13 cellular contexts compared by ENCODE assay signal in genomic region chr16:88458773-88459235, GRCh38.
"Had no signal": no experiment of that assay in that cellular context is flagged by ENCODE, and none has a peak within 500 bp of the region (broad histone marks: within the 10 kb centered on the region; RNA-seq: fewer than 3 reads in every experiment).

No MANE protein-coding gene starts in this region.

- H3K36me3 ChIP-seq: adrenal gland, esophagus muscularis mucosa had no signal

- H3K27me3 Mint-ChIP-seq: activated CD4-positive, alpha-beta memory T cell treated with anti-CD3 and anti-CD28 coated beads for 36 hours; activated CD8-positive, alpha-beta memory T cell treated with anti-CD3 and anti-CD28 coated beads, Interleukin-2, amount 10 ng/mL, durations not matched to agents 7 days and 5 days; activated naive CD4-positive, alpha-beta T cell treated with anti-CD3 and anti-CD28 coated beads, Interleukin-2, amount 50 U/mL, for 24 hours; memory B cell had no signal

- H3K27ac ChIP-seq: esophagus muscularis mucosa had no signal

- DNase-seq: activated CD4-positive, alpha-beta memory T cell treated with anti-CD3 and anti-CD28 coated beads for 36 hours; activated CD4-positive, alpha-beta T cell treated with anti-CD3 and anti-CD28 coated beads for 1 hour; activated CD8-positive, alpha-beta memory T cell treated with anti-CD3 and anti-CD28 coated beads, Interleukin-2, amount 10 ng/mL, durations not matched to agents 7 days and 5 days; activated T-cell treated with anti-CD3 and anti-CD28 coated beads, Interleukin-2, amount 50 U/mL, for 1 hour; hippocampal formation; left ventricle myocardium superior; nephron progenitor cell; T-helper 9 cell had no signal

- H3K4me3 Mint-ChIP-seq: activated CD4-positive, alpha-beta memory T cell treated with anti-CD3 and anti-CD28 coated beads for 36 hours; activated CD8-positive, alpha-beta memory T cell treated with anti-CD3 and anti-CD28 coated beads, Interleukin-2, amount 10 ng/mL, durations not matched to agents 7 days and 5 days; activated naive CD4-positive, alpha-beta T cell treated with anti-CD3 and anti-CD28 coated beads, Interleukin-2, amount 50 U/mL, for 24 hours; memory B cell; nephron progenitor cell had no signal

- H3K9me3 ChIP-seq: adrenal gland, esophagus muscularis mucosa had no signal

- H3K27me3 ChIP-seq: adrenal gland had no signal

- H3K27ac Mint-ChIP-seq: activated CD4-positive, alpha-beta memory T cell treated with anti-CD3 and anti-CD28 coated beads for 36 hours; activated CD8-positive, alpha-beta memory T cell treated with anti-CD3 and anti-CD28 coated beads, Interleukin-2, amount 10 ng/mL, durations not matched to agents 7 days and 5 days; activated naive CD4-positive, alpha-beta T cell treated with anti-CD3 and anti-CD28 coated beads, Interleukin-2, amount 50 U/mL, for 24 hours; nephron progenitor cell had no signal

- H3K4me3 ChIP-seq: adrenal gland, esophagus muscularis mucosa had no signal

- ATAC-seq: activated CD8-positive, alpha-beta memory T cell treated with anti-CD3 and anti-CD28 coated beads, Interleukin-2, amount 10 ng/mL, durations not matched to agents 7 days and 5 days; left ventricle myocardium superior; sciatic nerve had no signal

- H3K36me3 Mint-ChIP-seq: activated CD4-positive, alpha-beta memory T cell treated with anti-CD3 and anti-CD28 coated beads for 36 hours; activated CD8-positive, alpha-beta memory T cell treated with anti-CD3 and anti-CD28 coated beads, Interleukin-2, amount 10 ng/mL, durations not matched to agents 7 days and 5 days; memory B cell had no signal

- H3K9me3 Mint-ChIP-seq: activated CD4-positive, alpha-beta memory T cell treated with anti-CD3 and anti-CD28 coated beads for 36 hours; activated naive CD4-positive, alpha-beta T cell treated with anti-CD3 and anti-CD28 coated beads, Interleukin-2, amount 50 U/mL, for 24 hours; memory B cell; nephron progenitor cell had no signal
